In the genomic region with DNA sequence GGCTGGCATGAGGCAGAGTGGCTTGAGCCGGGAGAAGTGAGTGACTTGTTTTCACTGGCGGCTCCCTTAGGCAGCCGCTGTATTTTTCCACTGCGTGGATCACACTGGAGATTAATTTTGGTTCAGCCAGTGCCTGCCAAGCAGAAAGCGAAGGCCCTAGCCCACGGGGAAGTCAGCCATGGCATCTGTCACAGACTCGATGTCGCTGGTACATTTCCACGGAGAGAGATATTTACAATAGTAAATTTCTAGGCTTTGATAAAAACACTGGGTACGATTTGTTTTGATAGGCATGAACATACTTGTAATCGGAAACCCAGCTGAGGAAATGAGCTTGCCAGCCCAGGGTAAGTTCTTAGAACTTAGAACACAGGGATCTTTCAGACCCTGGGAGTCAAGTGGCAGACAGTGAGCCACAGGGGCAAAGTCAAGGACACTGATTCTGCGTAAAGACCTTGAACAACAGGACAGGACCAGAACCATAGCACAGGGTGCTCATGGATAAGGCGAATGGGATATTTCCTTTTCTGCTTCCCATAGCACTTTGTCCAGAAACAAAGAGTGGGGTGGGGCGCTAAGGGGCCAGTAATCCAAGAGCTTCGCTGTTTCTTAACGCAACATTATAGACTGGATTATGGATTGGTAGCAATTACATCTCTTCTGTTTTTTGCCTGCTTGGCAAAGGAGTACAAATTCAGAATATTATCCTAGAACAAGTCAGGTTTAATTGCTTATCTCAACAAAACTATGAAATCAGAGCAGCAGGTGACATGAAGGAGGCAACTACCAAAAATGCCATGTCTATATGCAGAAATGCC, we compare ENCODE assay signal across 8 cellular contexts. TPM values are rescaled to one million over a fixed set of nuclear protein-coding genes. Genes with fewer than 3 reads are reported as not detected.
DNase-seq lines count a peak whose midpoint lies in the region; ATAC-seq and TF ChIP-seq lines count a peak whose summit lies in the region.

No MANE protein-coding gene starts in this region.

- H3K27me3 Mint-ChIP-seq in activated naive CD4-positive, alpha-beta T cell treated with anti-CD3 and anti-CD28 coated beads, Interleukin-2, amount 10 ng/mL, durations not matched to agents 7 days and 5 days = peaks cover 7% of the 10 kb centered on the region

- CTCF ChIA-PET in activated naive CD4-positive, alpha-beta T cell treated with anti-CD3 and anti-CD28 coated beads, Interleukin-2, amount 10 ng/mL, durations not matched to agents 7 days and 5 days (lab: Charles Lee) = interaction anchor here (1.1 kb wide), 1 partner anchor 52 kb away, joined by 3 read pairs; no protein-coding TSS in a partner anchor

- H3K4me1 ChIP-seq in ovary (ENCODE audit: insufficient read depth) = peaks cover 11% of the 10 kb centered on the region

- intact Hi-C loops in Right ventricle myocardium superior (cut with DNase I) = loop anchor here (5.0 kb wide), 1 partner anchor 106 kb away; no protein-coding TSS in a partner anchor
- intact Hi-C loops in ovary (cut with DNase I) = loop anchor here in 3 of 4 donors (5.0 kb wide), 2 partner anchors 49 to 136 kb away; no protein-coding TSS in a partner anchor

- peak overlapping the region; percentile 28 for H3K27ac Mint-ChIP-seq in activated naive CD4-positive, alpha-beta T cell treated with anti-CD3 and anti-CD28 coated beads, Interleukin-2, amount 10 ng/mL, durations not matched to agents 7 days and 5 days

- peak; percentile 42 for ATAC-seq in Right ventricle myocardium superior (ENCODE audit: poor library complexity)

- WGBS in ovary, 3 donors = 9 to 13% (median 10%) methylated on average over 16 of the region's 16 CpGs

- peak overlapping the region; percentile 40 to 98 for H3K27ac ChIP-seq in ovary

- no peak overlapping the region for H3K4me3 Mint-ChIP-seq in activated naive CD4-positive, alpha-beta T cell treated with anti-CD3 and anti-CD28 coated beads, Interleukin-2, amount 10 ng/mL, durations not matched to agents 7 days and 5 days

- H3K4me1 Mint-ChIP-seq in activated naive CD4-positive, alpha-beta T cell treated with anti-CD3 and anti-CD28 coated beads, Interleukin-2, amount 10 ng/mL, durations not matched to agents 7 days and 5 days = peaks cover 49% of the 10 kb centered on the region

- peak overlapping the region; percentile 82 for H3K4me3 ChIP-seq in ovary

- no peaks in the 10 kb centered on the region for H3K27me3 ChIP-seq in ovary

- no peaks in the 10 kb centered on the region for H3K9me3 Mint-ChIP-seq in activated naive CD4-positive, alpha-beta T cell treated with anti-CD3 and anti-CD28 coated beads, Interleukin-2, amount 10 ng/mL, durations not matched to agents 7 days and 5 days

- no peaks in the 10 kb centered on the region for H3K36me3 ChIP-seq in ovary

- TF ChIP-seq EP300 in ovary (IDR thresholded peaks at IDR 0.05) = peak; percentile 41

- TF ChIP-seq POLR2A in ovary (IDR thresholded peaks at IDR 0.05) = no peak

- H3K36me3 Mint-ChIP-seq in activated naive CD4-positive, alpha-beta T cell treated with anti-CD3 and anti-CD28 coated beads, Interleukin-2, amount 10 ng/mL, durations not matched to agents 7 days and 5 days = peaks cover 14% of the 10 kb centered on the region

- H3K9me3 ChIP-seq in ovary = no peaks in the 10 kb centered on the region

- in situ Hi-C loops in GM13977 (cut with MboI; ENCODE audit: low pct_unique_long_range_greater_than_20kb, low sequenced_read_pairs, unreplicated experiment) = no loop called here

- TF ChIP-seq CTCF in ovary (IDR thresholded peaks at IDR 0.05) (no peak), GM13977 (IDR thresholded peaks at IDR 0.05; ENCODE audit: extremely low read depth, insufficient read depth, missing control alignments) (no peak)

- no peak for DNase-seq in activated naive CD4-positive, alpha-beta T cell treated with anti-CD3 and anti-CD28 coated beads, Interleukin-2, amount 10 ng/mL, durations not matched to agents 7 days and 5 days
- no peak for DNase-seq in activated naive CD4-positive, alpha-beta T cell treated with Interleukin-2 at 50 U/mL for 16 hours
- DNase-seq in amniotic epithelial cell (ENCODE audit: low read depth) = peak; percentile 93
- peak; percentile 82 for DNase-seq in Right ventricle myocardium superior
- DNase-seq in ovary = peak; percentile 74 to 85 (median 78)
- no peak for DNase-seq in stimulated activated CD4-positive, alpha-beta T cell treated with anti-CD3 and anti-CD28 coated beads, Interleukin-12 subunit alpha, Interleukin-12 subunit beta, amount 100 ng/mL, for 4 hours
- DNase-seq in GM13977 (ENCODE audit: low spot score) = no peak
- no peak for DNase-seq in DMS153 treated with DMSO at 0.1 percent for 48 hours (lab: John Stamatoyannopoulos, UW; ENCODE audit: unreplicated experiment)

RNA-seq across cellular contexts. Expression of gene DUSP1, which starts 4.5 kb away (rescaled TPM):
- total RNA-seq in Right ventricle myocardium superior (122 TPM), ovary (1,000 to 10,000 TPM in 2 of 7 donors, 100 to 1,000 TPM in 5; 112 to 2,672 (median 185) TPM)
- 100 to 1,000 TPM; 201 to 248 TPM for polyA plus RNA-seq in ovary

Comparison
In these comparisons a context has a peak if more than half of its experiments do, and no peak if none do; other contexts are left out.
1. DNase-seq: peak in amniotic epithelial cell (single experiment), Right ventricle myocardium superior (single experiment) and ovary (5 of 5); none in activated naive CD4-positive, alpha-beta T cell treated with anti-CD3 and anti-CD28 coated beads, Interleukin-2, amount 10 ng/mL, durations not matched to agents 7 days and 5 days (single experiment), activated naive CD4-positive, alpha-beta T cell treated with Interleukin-2 at 50 U/mL for 16 hours (single experiment), stimulated activated CD4-positive, alpha-beta T cell treated with anti-CD3 and anti-CD28 coated beads, Interleukin-12 subunit alpha, Interleukin-12 subunit beta, amount 100 ng/mL, for 4 hours (single experiment), GM13977 (single experiment) and DMS153 treated with DMSO at 0.1 percent for 48 hours (single experiment).